ENCODE assay signal across 15 cellular contexts in genomic region chr4:108611360-108611759, GRCh38. TPM values are rescaled to one million over a fixed set of nuclear protein-coding genes. Genes with fewer than 3 reads are reported as not detected.
A peak's percentile ranks its signal among the peaks of the same experiment; 100 is the strongest.
DNase-seq lines count a peak whose midpoint lies in the region; ATAC-seq and TF ChIP-seq lines count a peak whose summit lies in the region.
"Had no signal": no experiment of that assay in that cellular context is flagged by ENCODE, and none has a peak within 500 bp of the region (broad histone marks: within the 10 kb centered on the region; RNA-seq: fewer than 3 reads in every experiment).

No MANE protein-coding gene starts in this region.

- CTCF ChIA-PET in mammary epithelial cell (lab: Charles Lee; ENCODE audit: low non-redundant PET), result no interaction called here

- no peaks in the 10 kb centered on the region for H4K20me1 ChIP-seq in mammary epithelial cell (ENCODE audit: insufficient read depth, low read length)

- 57 to 62% methylated on average over 10 of the region's 10 CpGs for WGBS in heart right ventricle, 2 donors
- WGBS in mammary epithelial cell (ENCODE audit: low coverage, missing lambda C conversion rate), result 28% methylated on average over 10 of the region's 10 CpGs
- WGBS in urinary bladder, result 42% methylated on average over 10 of the region's 10 CpGs

- H3K27me3 Mint-ChIP-seq in mesothelial cell of epicardium (ENCODE audit: low read depth), result no peaks in the 10 kb centered on the region
- H3K27me3 Mint-ChIP-seq: CD4-positive, alpha-beta memory T cell; stimulated activated memory B cell treated with anti-CD40 and anti-IgM and Interleukin-4, amounts not matched to agents 10 μg/mL and 1 μg/mL and 100 μg/mL, for 72 hours had no signal

- H3K9ac ChIP-seq in mammary epithelial cell (ENCODE audit: insufficient read depth, low read length), result no peak overlapping the region

- dilution Hi-C loops in mammary epithelial cell (cut with HindIII; ENCODE audit: low sequenced_read_pairs), result no loop called here

- H3K4me3 ChIP-seq in heart right ventricle, result peak overlapping the region in 6 of 10 donors; percentile 10 to 37 (median 30)
- H3K4me3 ChIP-seq in mammary epithelial cell (replicated peaks in 1 of 3; ENCODE audit: insufficient read depth in 1 of 3, low read depth in 2 of 3, low read length in 3 of 3), result peak overlapping the region; percentile 8 to 37 (median 28)
- peak overlapping the region; percentile 22 for H3K4me3 ChIP-seq in urinary bladder (ENCODE audit: low read depth, low read length)
- H3K4me3 ChIP-seq: colonic mucosa had no signal

- no peak overlapping the region for H3K27ac ChIP-seq in heart right ventricle
- H3K27ac ChIP-seq in mammary epithelial cell (ENCODE audit: insufficient read depth, low read depth, low read length), result no peak overlapping the region
- no peak overlapping the region for H3K27ac ChIP-seq in urinary bladder (ENCODE audit: low read depth)
- H3K27ac ChIP-seq: colonic mucosa had no signal

- peak overlapping the region; percentile 91 for H2AFZ ChIP-seq in mammary epithelial cell (ENCODE audit: low read depth, low read length)

- H3K4me1 ChIP-seq in heart right ventricle, result peaks cover 0 to 10% (median 0%) of the 10 kb centered on the region in 9 donors
- H3K4me1 ChIP-seq in mammary epithelial cell (ENCODE audit: insufficient read depth, low read length), result no peaks in the 10 kb centered on the region
- H3K4me1 ChIP-seq in urinary bladder (ENCODE audit: insufficient read depth), result no peaks in the 10 kb centered on the region
- H3K4me1 ChIP-seq: colonic mucosa had no signal

- H3K9me3 ChIP-seq in heart right ventricle (peaks cover 0 to 21% (median 7%) of the 10 kb centered on the region in 11 donors), mammary epithelial cell (replicated peaks; ENCODE audit: insufficient read depth, low read length) (no peaks in the 10 kb centered on the region)
- H3K9me3 ChIP-seq: colonic mucosa had no signal

- peaks cover 22% of the 10 kb centered on the region for H3K9me3 Mint-ChIP-seq in mesothelial cell of epicardium

- H3K27ac Mint-ChIP-seq in mesothelial cell of epicardium, result peak overlapping the region; percentile 58
- H3K27ac Mint-ChIP-seq: activated T-helper 1 cell treated with anti-CD3 and anti-CD28 coated beads, Interleukin-12 subunit alpha, Interleukin-12 subunit beta, Interleukin-2, Interleukin-4 antibody, amounts not matched to agents 30 ng/mL and 10 ng/mL and 1 ng/mL, durations not matched to agents 14 hours and 24 hours and 36 hours; CD4-positive, alpha-beta memory T cell; stimulated activated memory B cell treated with anti-CD40 and anti-IgM and Interleukin-4, amounts not matched to agents 10 μg/mL and 1 μg/mL and 100 μg/mL, for 72 hours; WTC11 had no signal

- H3K36me3 ChIP-seq in heart right ventricle (peaks cover 0 to 6% (median 0%) of the 10 kb centered on the region in 9 donors), mammary epithelial cell (ENCODE audit: insufficient read depth, low read length) (no peaks in the 10 kb centered on the region), urinary bladder (ENCODE audit: insufficient read depth) (no peaks in the 10 kb centered on the region)
- H3K36me3 ChIP-seq: colonic mucosa had no signal

- H3K27me3 ChIP-seq in heart right ventricle, result no peaks in the 10 kb centered on the region
- no peaks in the 10 kb centered on the region for H3K27me3 ChIP-seq in mammary epithelial cell (ENCODE audit: insufficient read depth, low read length)
- H3K27me3 ChIP-seq: colonic mucosa had no signal

- H3K4me3 Mint-ChIP-seq in mesothelial cell of epicardium, result peak overlapping the region; percentile 57
- H3K4me3 Mint-ChIP-seq: activated T-helper 1 cell treated with anti-CD3 and anti-CD28 coated beads, Interleukin-12 subunit alpha, Interleukin-12 subunit beta, Interleukin-2, Interleukin-4 antibody, amounts not matched to agents 30 ng/mL and 10 ng/mL and 1 ng/mL, durations not matched to agents 14 hours and 24 hours and 36 hours; CD4-positive, alpha-beta memory T cell; stimulated activated memory B cell treated with anti-CD40 and anti-IgM and Interleukin-4, amounts not matched to agents 10 μg/mL and 1 μg/mL and 100 μg/mL, for 72 hours; WTC11 had no signal

- peaks cover 38% of the 10 kb centered on the region for H3K4me1 Mint-ChIP-seq in mesothelial cell of epicardium
- H3K4me1 Mint-ChIP-seq: stimulated activated memory B cell treated with anti-CD40 and anti-IgM and Interleukin-4, amounts not matched to agents 10 μg/mL and 1 μg/mL and 100 μg/mL, for 72 hours had no signal

- ATAC-seq in heart right ventricle, result no peak
- ATAC-seq in Right ventricle myocardium inferior, result no peak
- ATAC-seq: stimulated activated memory B cell treated with anti-CD40 and anti-IgM and Interleukin-4, amounts not matched to agents 10 μg/mL and 1 μg/mL and 100 μg/mL, for 72 hours; WTC11 had no signal

- in situ Hi-C loops in mammary epithelial cell (cut with MboI; ENCODE audit: low sequenced_read_pairs in 2 of 2), result no loop called here

- H3K36me3 Mint-ChIP-seq in mesothelial cell of epicardium, result peaks cover 15% of the 10 kb centered on the region

- TF ChIP-seq CTCF in heart right ventricle (IDR thresholded peaks at IDR 0.05), result peak in 4 of 9 donors; percentile 22 to 35 (median 24)
- TF ChIP-seq CTCF in mammary epithelial cell (conservative IDR thresholded peaks at IDR 0.05 in 1 of 2, IDR thresholded peaks at IDR 0.05 in 1 of 2; ENCODE audit: extremely low read depth in 1 of 2, insufficient read depth in 1 of 2, low read depth in 1 of 2, low read length in 2 of 2), result peak; percentile 19 to 34
- TF ChIP-seq CTCF in mesothelial cell of epicardium (IDR thresholded peaks at IDR 0.05; ENCODE audit: unreplicated experiment), result no peak

- no TSS peak for BruUV-seq in mammary epithelial cell (replicated peaks; lab: Mats Ljungman, UMichigan)

- no peaks in the 10 kb centered on the region for H3K79me2 ChIP-seq in mammary epithelial cell (ENCODE audit: insufficient read depth, low read length)

- intact Hi-C loops in heart right ventricle (cut with DNase I), result no loop called here
- intact Hi-C loops in Right ventricle myocardium inferior (cut with DNase I), result no loop called here
- intact Hi-C loops in mammary epithelial cell (cut with micrococcal nuclease), result no loop called here

- no peak for DNase-seq in heart right ventricle
- no peak for DNase-seq in Right ventricle myocardium inferior (ENCODE audit: missing footprints)
- no peak for DNase-seq in mammary epithelial cell
- DNase-seq in mesothelial cell of epicardium (ENCODE audit: low spot score in 2 of 2, unreplicated experiment in 2 of 2), result no peak
- DNase-seq in DMS53 (lab: John Stamatoyannopoulos, UW), result no peak
- DNase-seq in activated CD4-positive, alpha-beta T cell treated with anti-CD3 and anti-CD28 coated beads, Interleukin-2, amount 50 U/mL, for 1 hour, result no peak
- no peak for DNase-seq in HK-2 (ENCODE audit: unreplicated experiment)
- DNase-seq: CD4-positive, alpha-beta memory T cell; colonic mucosa; SHP77 treated with DMSO at 0.1 percent for 48 hours; stimulated activated CD4-positive, alpha-beta T cell treated with anti-CD3 and anti-CD28 coated beads, Interleukin-15, amount 100 ng/mL, for 24 hours had no signal

- H3K4me2 ChIP-seq in mammary epithelial cell (ENCODE audit: insufficient read depth, low read depth, low read length), result peak overlapping the region; percentile 77

RNA-seq across cellular contexts. Expression of gene RPL34, which starts 9.0 kb away (rescaled TPM):
- total RNA-seq in heart right ventricle (100 to 1,000 TPM; 612 to 800 (median 663) TPM), Right ventricle myocardium inferior (747 TPM), mammary epithelial cell (100 to 1,000 TPM; 400 to 945 TPM), mesothelial cell of epicardium (1,479 to 1,578 TPM (median 1,522 TPM) in 3 replicates), urinary bladder (2,015 TPM)
- polyA plus RNA-seq in heart right ventricle (1,000 to 10,000 TPM; 3,315 to 3,397 TPM), mammary epithelial cell (1,818 TPM), urinary bladder (3,590 TPM)
- polyA minus RNA-seq in mammary epithelial cell, result 201 TPM

RNA-seq across cellular contexts. Expression of gene OSTC, which starts 39.0 kb away (rescaled TPM):
- total RNA-seq in heart right ventricle (10 to 100 TPM; 21.8 to 47.7 (median 25.8) TPM), Right ventricle myocardium inferior (30.5 TPM), mammary epithelial cell (100 to 1,000 TPM in 1 of 2 donors, 10 to 100 TPM in 1; 99.8 to 139 TPM), mesothelial cell of epicardium (162 to 164 TPM (median 163 TPM) in 3 replicates), urinary bladder (150 TPM)
- polyA plus RNA-seq in heart right ventricle (100 to 1,000 TPM in 1 of 2 donors, 10 to 100 TPM in 1; 28.8 to 113 TPM), mammary epithelial cell (97.1 TPM), urinary bladder (98.7 TPM)
- 49.6 TPM for polyA minus RNA-seq in mammary epithelial cell
